10 cellular contexts compared by ENCODE assay signal in the genomic region with DNA sequence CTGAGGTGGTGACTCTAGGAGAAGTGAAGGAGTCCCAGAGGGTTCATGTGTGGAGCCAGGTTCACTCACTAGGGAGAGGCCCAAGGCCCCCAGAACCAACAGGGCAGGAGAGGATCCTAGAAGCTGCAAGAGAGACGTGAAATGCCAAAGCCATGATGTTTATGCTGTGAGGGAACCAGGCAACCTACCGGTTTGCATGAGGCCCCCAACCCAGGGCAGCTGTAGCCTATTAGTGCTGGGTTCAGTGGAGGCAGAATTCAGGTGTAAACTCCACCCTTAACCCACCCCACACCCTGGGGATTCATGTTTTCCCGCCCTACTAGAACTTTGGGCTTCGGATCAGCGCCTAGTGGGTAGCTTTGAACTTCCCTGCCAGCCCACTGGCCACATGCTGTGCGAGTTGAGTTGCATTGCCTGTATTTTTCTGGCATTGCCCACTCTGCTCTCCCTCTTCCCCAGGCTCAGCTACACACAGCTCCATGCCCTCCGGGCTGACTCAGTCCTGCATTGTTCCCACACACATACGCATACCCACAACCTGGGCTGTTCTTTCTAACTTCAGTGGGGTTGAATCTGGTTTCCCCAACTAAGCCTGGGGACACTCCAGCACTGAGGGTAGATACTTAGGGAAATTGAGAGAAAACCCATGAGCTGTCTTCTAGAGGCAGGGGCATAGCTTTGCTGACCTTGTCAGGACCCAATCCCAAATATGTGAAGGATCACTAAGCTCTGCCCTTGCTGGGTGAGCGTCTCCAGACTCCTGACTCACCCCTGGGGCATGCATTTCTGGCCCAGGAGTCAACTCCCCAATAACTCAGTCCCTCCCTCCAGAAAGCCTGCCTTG. TPM values are rescaled to one million over a fixed set of nuclear protein-coding genes. Genes with fewer than 3 reads are reported as not detected.
DNase-seq lines count a peak whose midpoint lies in the region; ATAC-seq and TF ChIP-seq lines count a peak whose summit lies in the region.
"Had no signal": no experiment of that assay in that cellular context is flagged by ENCODE, and none has a peak within 500 bp of the region (broad histone marks: within the 10 kb centered on the region; RNA-seq: fewer than 3 reads in every experiment).

No MANE protein-coding gene starts in this region.

- DNase-seq in AG08395 (ENCODE audit: low spot score) (peak; percentile 87), HT1080 (ENCODE audit: low read depth) (peak; percentile 75), mesothelial cell of epicardium (ENCODE audit: low spot score in 2 of 2, unreplicated experiment in 2 of 2) (no peak), NCI-H446 (lab: John Stamatoyannopoulos, UW) (no peak)
- DNase-seq in central memory CD8-positive, alpha-beta T cell (ENCODE audit: low spot score in 2 of 2) = no peak
- no peak for DNase-seq in activated T-cell treated with anti-CD3 and anti-CD28 coated beads, Interleukin-2, amount 50 U/mL, for 48 hours
- DNase-seq in activated CD4-positive, alpha-beta T cell treated with anti-CD3 and anti-CD28 coated beads, Interleukin-2, amount 10 ng/mL, durations not matched to agents 7 days and 5 days = no peak
- DNase-seq: activated CD4-positive, alpha-beta memory T cell treated with anti-CD3 and anti-CD28 coated beads for 36 hours; NCI-H1694 treated with DMSO at 0.1 percent for 48 hours had no signal

- TF ChIP-seq CTCF in mesothelial cell of epicardium (IDR thresholded peaks at IDR 0.05; ENCODE audit: unreplicated experiment) = no peak

- H3K4me1 Mint-ChIP-seq in central memory CD8-positive, alpha-beta T cell = peaks cover 29% of the 10 kb centered on the region
- peaks cover 35% of the 10 kb centered on the region for H3K4me1 Mint-ChIP-seq in mesothelial cell of epicardium
- H3K4me1 Mint-ChIP-seq in activated CD4-positive, alpha-beta T cell treated with anti-CD3 and anti-CD28 coated beads, Interleukin-2, amount 10 ng/mL, durations not matched to agents 7 days and 5 days = peaks cover 31% of the 10 kb centered on the region

- peaks cover 16% of the 10 kb centered on the region for H3K36me3 Mint-ChIP-seq in central memory CD8-positive, alpha-beta T cell (ENCODE audit: insufficient read depth)
- peaks cover 16% of the 10 kb centered on the region for H3K36me3 Mint-ChIP-seq in mesothelial cell of epicardium
- H3K36me3 Mint-ChIP-seq in activated CD4-positive, alpha-beta T cell treated with anti-CD3 and anti-CD28 coated beads, Interleukin-2, amount 10 ng/mL, durations not matched to agents 7 days and 5 days (ENCODE audit: low read depth) = peaks cover 20% of the 10 kb centered on the region

- H3K27ac Mint-ChIP-seq in central memory CD8-positive, alpha-beta T cell (ENCODE audit: low read depth) = peak overlapping the region; percentile 19
- peak overlapping the region; percentile 9 for H3K27ac Mint-ChIP-seq in mesothelial cell of epicardium
- no peak overlapping the region for H3K27ac Mint-ChIP-seq in activated CD4-positive, alpha-beta T cell treated with anti-CD3 and anti-CD28 coated beads, Interleukin-2, amount 10 ng/mL, durations not matched to agents 7 days and 5 days
- H3K27ac Mint-ChIP-seq: activated CD4-positive, alpha-beta memory T cell treated with anti-CD3 and anti-CD28 coated beads for 36 hours had no signal

- no peaks in the 10 kb centered on the region for H3K9me3 Mint-ChIP-seq in central memory CD8-positive, alpha-beta T cell
- no peaks in the 10 kb centered on the region for H3K9me3 Mint-ChIP-seq in mesothelial cell of epicardium
- no peaks in the 10 kb centered on the region for H3K9me3 Mint-ChIP-seq in activated CD4-positive, alpha-beta T cell treated with anti-CD3 and anti-CD28 coated beads, Interleukin-2, amount 10 ng/mL, durations not matched to agents 7 days and 5 days
- H3K9me3 Mint-ChIP-seq: activated CD4-positive, alpha-beta memory T cell treated with anti-CD3 and anti-CD28 coated beads for 36 hours had no signal

- POLR2A ChIA-PET in activated CD4-positive, alpha-beta T cell treated with anti-CD3 and anti-CD28 coated beads, Interleukin-2, amount 10 ng/mL, durations not matched to agents 7 days and 5 days (lab: Charles Lee) = interaction anchor here (0.9 kb wide), 1 partner anchor 61 kb away, joined by 3 read pairs; a partner anchor contains a TSS

- no peak overlapping the region for H3K4me3 Mint-ChIP-seq in central memory CD8-positive, alpha-beta T cell
- H3K4me3 Mint-ChIP-seq in mesothelial cell of epicardium = peak overlapping the region; percentile 27
- no peak overlapping the region for H3K4me3 Mint-ChIP-seq in activated CD4-positive, alpha-beta T cell treated with anti-CD3 and anti-CD28 coated beads, Interleukin-2, amount 10 ng/mL, durations not matched to agents 7 days and 5 days
- H3K4me3 Mint-ChIP-seq: activated CD4-positive, alpha-beta memory T cell treated with anti-CD3 and anti-CD28 coated beads for 36 hours had no signal

- no peak for ATAC-seq in central memory CD8-positive, alpha-beta T cell (replicated peaks; ENCODE audit: extremely low read depth, poor library complexity, severe bottlenecking)
- ATAC-seq in HG03108 (IDR thresholded peaks at IDR 0.05; ENCODE audit: unreplicated experiment) = no peak

- CTCF ChIA-PET in activated CD4-positive, alpha-beta T cell treated with anti-CD3 and anti-CD28 coated beads, Interleukin-2, amount 10 ng/mL, durations not matched to agents 7 days and 5 days (lab: Charles Lee) = interaction anchor here (1.3 to 2.3 kb wide), 3 partner anchors 9 to 11 kb away, joined by 4 to 12 read pairs (median 6); no protein-coding TSS in a partner anchor

- H3K27me3 Mint-ChIP-seq in central memory CD8-positive, alpha-beta T cell = no peaks in the 10 kb centered on the region
- H3K27me3 Mint-ChIP-seq in mesothelial cell of epicardium (ENCODE audit: low read depth) = no peaks in the 10 kb centered on the region
- H3K27me3 Mint-ChIP-seq in activated CD4-positive, alpha-beta T cell treated with anti-CD3 and anti-CD28 coated beads, Interleukin-2, amount 10 ng/mL, durations not matched to agents 7 days and 5 days = peaks cover 2% of the 10 kb centered on the region
- H3K27me3 Mint-ChIP-seq: activated CD4-positive, alpha-beta memory T cell treated with anti-CD3 and anti-CD28 coated beads for 36 hours had no signal

RNA-seq across cellular contexts. Expression of a gene that starts 2.0 kb away (rescaled TPM):
- total RNA-seq in HT1080 (2014; rRNA removed; shearing (Covaris generic)) = 13.0 and 16.4 TPM in 2 replicates
- polyA plus RNA-seq in HT1080 (2015; cell fraction: cytosol; rRNA removed) = 6.6 and 7.8 TPM in 2 replicates
- 13.7 and 14.6 TPM in 2 replicates for polyA plus RNA-seq in HT1080 (2015; cell fraction: nucleus; rRNA removed)
- 22.4 to 23.6 TPM (median 23.0 TPM) in 3 replicates for total RNA-seq in mesothelial cell of epicardium
- total RNA-seq in activated CD4-positive, alpha-beta T cell treated with anti-CD3 and anti-CD28 coated beads, Interleukin-2, amount 10 ng/mL, durations not matched to agents 7 days and 5 days = under 1 TPM; 0.21 to 0.22 TPM

RNA-seq across cellular contexts. Expression of a gene that starts 33.9 kb away (rescaled TPM):
- not detected in 2 replicates for total RNA-seq in HT1080 (2014; rRNA removed; shearing (Covaris generic))
- not detected in 2 replicates for polyA plus RNA-seq in HT1080 (2015; cell fraction: cytosol; rRNA removed)
- polyA plus RNA-seq in HT1080 (2015; cell fraction: nucleus; rRNA removed) = not detected in 2 replicates
- not detected in 3 replicates for total RNA-seq in mesothelial cell of epicardium
- total RNA-seq in activated CD4-positive, alpha-beta T cell treated with anti-CD3 and anti-CD28 coated beads, Interleukin-2, amount 10 ng/mL, durations not matched to agents 7 days and 5 days = not detected
- total RNA-seq: activated CD4-positive, alpha-beta memory T cell treated with anti-CD3 and anti-CD28 coated beads for 36 hours had no signal

RNA-seq across cellular contexts. Expression of a gene that starts 51.0 kb away (rescaled TPM):
- total RNA-seq in HT1080 (2014; rRNA removed; shearing (Covaris generic)) = 12.8 and 16.1 TPM in 2 replicates
- 9.8 and 11.9 TPM in 2 replicates for polyA plus RNA-seq in HT1080 (2015; cell fraction: cytosol; rRNA removed)
- polyA plus RNA-seq in HT1080 (2015; cell fraction: nucleus; rRNA removed) = 130 and 145 TPM in 2 replicates
- 185 to 201 TPM (median 192 TPM) in 3 replicates for total RNA-seq in mesothelial cell of epicardium
- 100 to 1,000 TPM in 1 of 2 experiments, 10 to 100 TPM in 1; 96.4 to 106 TPM for total RNA-seq in activated CD4-positive, alpha-beta T cell treated with anti-CD3 and anti-CD28 coated beads, Interleukin-2, amount 10 ng/mL, durations not matched to agents 7 days and 5 days

RNA-seq across cellular contexts. Expression of a gene that starts 51.1 kb away (rescaled TPM):
- total RNA-seq in HT1080 (2014; rRNA removed; shearing (Covaris generic)) = not detected in 2 replicates
- polyA plus RNA-seq in HT1080 (2015; cell fraction: cytosol; rRNA removed) = not detected in 2 replicates
- polyA plus RNA-seq in HT1080 (2015; cell fraction: nucleus; rRNA removed) = not detected in 2 replicates
- not detected in 3 replicates for total RNA-seq in mesothelial cell of epicardium
- not detected for total RNA-seq in activated CD4-positive, alpha-beta T cell treated with anti-CD3 and anti-CD28 coated beads, Interleukin-2, amount 10 ng/mL, durations not matched to agents 7 days and 5 days
- total RNA-seq: activated CD4-positive, alpha-beta memory T cell treated with anti-CD3 and anti-CD28 coated beads for 36 hours had no signal

Comparison
In these comparisons a context has a peak if more than half of its experiments do, and no peak if none do; other contexts are left out.
1. DNase-seq: peak in AG08395 (single experiment) and HT1080 (single experiment); none in central memory CD8-positive, alpha-beta T cell (0 of 2), mesothelial cell of epicardium (0 of 2), activated T-cell treated with anti-CD3 and anti-CD28 coated beads, Interleukin-2, amount 50 U/mL, for 48 hours (0 of 2), NCI-H446 (0 of 2) and activated CD4-positive, alpha-beta T cell treated with anti-CD3 and anti-CD28 coated beads, Interleukin-2, amount 10 ng/mL, durations not matched to agents 7 days and 5 days (single experiment).
2. RNA of a gene that starts 2.0 kb away (total RNA-seq): 22.4 to 23.6 TPM in mesothelial cell of epicardium and 13.0 to 16.4 TPM in HT1080; 0.21 to 0.22 TPM in activated CD4-positive, alpha-beta T cell treated with anti-CD3 and anti-CD28 coated beads, Interleukin-2, amount 10 ng/mL, durations not matched to agents 7 days and 5 days; every median in the first group is over 10 times any median in the second.